22 cellular contexts compared by ENCODE assay signal in the genomic region with DNA sequence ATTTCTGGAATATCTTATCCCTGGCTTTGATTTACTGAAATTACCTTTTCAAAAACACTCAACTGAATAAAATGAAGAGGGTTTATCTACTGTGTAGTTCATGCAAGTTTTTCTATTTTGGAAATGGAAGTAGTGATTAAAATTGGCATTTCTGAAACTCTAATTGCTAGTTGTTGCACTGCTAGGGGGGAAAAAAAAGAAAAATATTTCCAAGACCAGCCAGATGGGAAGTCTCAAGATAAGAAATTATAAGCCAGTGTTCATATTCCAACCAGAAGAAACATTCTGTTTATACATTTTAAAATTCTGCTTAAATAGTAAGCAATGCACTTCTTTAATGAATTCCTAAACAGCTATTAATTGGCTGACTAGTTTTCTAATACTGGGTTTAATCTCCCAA.
"Had no signal": no experiment of that assay in that cellular context is flagged by ENCODE, and none has a peak within 500 bp of the region (broad histone marks: within the 10 kb centered on the region; RNA-seq: fewer than 3 reads in every experiment).

No MANE protein-coding gene starts in this region.

- H3K36me3 ChIP-seq: ascending aorta, cardiac muscle cell, Peyer's patch had no signal

- DNase-seq: activated CD4-positive, alpha-beta T cell treated with anti-CD3 and anti-CD28 coated beads, Interleukin-2, amount 10 ng/mL, durations not matched to agents 24 days and 14 days; activated CD4-positive, alpha-beta T cell treated with anti-CD3 and anti-CD28 coated beads, Interleukin-2, amount 50 U/mL, for 4 hours; activated CD8-positive, alpha-beta T cell treated with anti-CD3 and anti-CD28 coated beads for 36 hours; activated gamma-delta T cell; activated naive CD4-positive, alpha-beta T cell treated with Interleukin-2 at 50 U/mL for 16 hours; activated naive CD8-positive, alpha-beta T cell treated with anti-CD3 and anti-CD28 coated beads, Interleukin-2, amount 10 ng/mL, durations not matched to agents 7 days and 5 days; activated T-cell treated with anti-CD3 and anti-CD28 coated beads, Interleukin-2, amount 50 U/mL, for 1 hour; amygdala; IMR-90; Karpas-422; NCI-H1105; NCI-H1436; NCI-H1694; NCI-H1930; NCI-H2081 treated with DMSO at 0.1 percent for 48 hours; NCI-H524; Peyer's patch; RPMI8226; T1000 had no signal

- H3K9me3 ChIP-seq: ascending aorta, Peyer's patch had no signal

- H3K27me3 ChIP-seq: ascending aorta, cardiac muscle cell, Peyer's patch had no signal

- H3K4me1 ChIP-seq: ascending aorta, Peyer's patch had no signal

- H3K4me3 ChIP-seq: ascending aorta, cardiac muscle cell, K562, Peyer's patch had no signal

- ATAC-seq: activated CD8-positive, alpha-beta T cell treated with anti-CD3 and anti-CD28 coated beads for 36 hours; K562 had no signal

- H3K27ac ChIP-seq: ascending aorta, cardiac muscle cell, Peyer's patch had no signal
